1 cellular context compared by ENCODE assay signal in genomic region chr12:65949009-65949623, GRCh38.
TF ChIP-seq lines count a peak whose summit lies in the region.

No MANE protein-coding gene starts in this region.

TF ChIP-seq in GM12878, 131 proteins besides CTCF, POLR2A, EP300 and RAD21:
- TF ChIP-seq STAT1 (conservative IDR thresholded peaks at IDR 0.05) = no peak
- TF ChIP-seq ATF7 (IDR thresholded peaks at IDR 0.05; ENCODE audit: low read depth) = peak; percentile 68
- peak; percentile 23; the same call in 1 of the 2 replicates for TF ChIP-seq JUND (IDR thresholded peaks at IDR 0.05; ENCODE audit: low read depth, low read length)
